ENCODE assay signal across 9 cellular contexts in genomic region chr17:43372273-43372911, GRCh38. TPM values are rescaled to one million over a fixed set of nuclear protein-coding genes. Genes with fewer than 3 reads are reported as not detected.
A peak's percentile ranks its signal among the peaks of the same experiment; 100 is the strongest.
DNase-seq lines count a peak whose midpoint lies in the region; ATAC-seq and TF ChIP-seq lines count a peak whose summit lies in the region.
"Had no signal": no experiment of that assay in that cellular context is flagged by ENCODE, and none has a peak within 500 bp of the region (broad histone marks: within the 10 kb centered on the region; RNA-seq: fewer than 3 reads in every experiment).

No MANE protein-coding gene starts in this region.

- peak overlapping the region in 1 of 10 donors; percentile 18 for H3K4me3 Mint-ChIP-seq in naive thymus-derived CD4-positive, alpha-beta T cell

- H3K9me3 ChIP-seq in gastrocnemius medialis = no peaks in the 10 kb centered on the region
- H3K9me3 ChIP-seq in naive thymus-derived CD4-positive, alpha-beta T cell (ENCODE audit: control insufficient read depth in 2 of 3, low read length in 3 of 3) = no peaks in the 10 kb centered on the region

- H3K36me3 Mint-ChIP-seq in naive thymus-derived CD4-positive, alpha-beta T cell = peaks cover 0 to 7% (median 0%) of the 10 kb centered on the region in 5 donors

- no peaks in the 10 kb centered on the region for H3K36me3 ChIP-seq in gastrocnemius medialis
- H3K36me3 ChIP-seq in naive thymus-derived CD4-positive, alpha-beta T cell (ENCODE audit: control insufficient read depth in 2 of 3, insufficient read depth in 3 of 3, low read length in 3 of 3) = peaks cover 0 to 3% (median 0%) of the 10 kb centered on the region in 3 experiments
- no peaks in the 10 kb centered on the region for H3K36me3 ChIP-seq in H7 (replicated peaks; ENCODE audit: control insufficient read depth, insufficient read depth, low read length)

- H3K4me1 Mint-ChIP-seq in naive thymus-derived CD4-positive, alpha-beta T cell = peaks cover 22 to 40% (median 32%) of the 10 kb centered on the region in 7 donors

- no peak for TF ChIP-seq POLR2A in gastrocnemius medialis (IDR thresholded peaks at IDR 0.05)

- H3K27ac Mint-ChIP-seq in naive thymus-derived CD4-positive, alpha-beta T cell = peak overlapping the region in 4 of 9 donors; percentile 34 to 82 (median 72)

- peaks cover 10 to 20% of the 10 kb centered on the region in 2 donors for H3K4me1 ChIP-seq in gastrocnemius medialis
- H3K4me1 ChIP-seq in naive thymus-derived CD4-positive, alpha-beta T cell (ENCODE audit: control insufficient read depth in 2 of 2, insufficient read depth in 2 of 2, low read length in 2 of 2) = peaks cover 8 to 12% of the 10 kb centered on the region in 2 donors

- POLR2A ChIA-PET in naive thymus-derived CD4-positive, alpha-beta T cell (lab: Charles Lee) = interaction anchor here (1.2 to 16.6 kb wide), 3 partner anchors 10 to 19 kb away, joined by 3 to 795 read pairs (median 23); partner anchors contain the start of gene ARL4D

- H3K27me3 ChIP-seq in gastrocnemius medialis (no peaks in the 10 kb centered on the region), H7 (ENCODE audit: control insufficient read depth, insufficient read depth, low read length) (no peaks in the 10 kb centered on the region)
- H3K27me3 ChIP-seq in naive thymus-derived CD4-positive, alpha-beta T cell (ENCODE audit: control insufficient read depth in 2 of 2, insufficient read depth in 2 of 2, low read length in 2 of 2) = no peaks in the 10 kb centered on the region

- no peak for TF ChIP-seq CTCF in gastrocnemius medialis (IDR thresholded peaks at IDR 0.05 in 4 of 5, conservative IDR thresholded peaks at IDR 0.05 in 1 of 5)

- H3K4me3 ChIP-seq in Jurkat, Clone E6-1 (ENCODE audit: low read length) = no peak overlapping the region
- H3K4me3 ChIP-seq in gastrocnemius medialis = no peak overlapping the region
- no peak overlapping the region for H3K4me3 ChIP-seq in naive thymus-derived CD4-positive, alpha-beta T cell (ENCODE audit: low read length)
- H3K4me3 ChIP-seq in H7 (ENCODE audit: insufficient read depth, low read depth, low read length) = no peak overlapping the region

- peak overlapping the region in 3 of 4 donors; percentile 6 to 48 (median 17) for H3K27ac ChIP-seq in gastrocnemius medialis
- H3K27ac ChIP-seq in naive thymus-derived CD4-positive, alpha-beta T cell (ENCODE audit: low read depth, low read length) = no peak overlapping the region

- ATAC-seq in GM18502 (IDR thresholded peaks at IDR 0.05; ENCODE audit: poor library complexity, unreplicated experiment) (peak; percentile 39), gastrocnemius medialis (no peak), HG02970 (IDR thresholded peaks at IDR 0.05; ENCODE audit: low FRiP score, unreplicated experiment) (no peak), GM19035 (IDR thresholded peaks at IDR 0.05; ENCODE audit: unreplicated experiment) (no peak)
- no peak for ATAC-seq in naive thymus-derived CD4-positive, alpha-beta T cell
- ATAC-seq: Panc1 had no signal

- peaks cover 0 to 5% (median 0%) of the 10 kb centered on the region in 11 donors for H3K9me3 Mint-ChIP-seq in naive thymus-derived CD4-positive, alpha-beta T cell

- in situ Hi-C loops in gastrocnemius medialis (cut with MboI; ENCODE audit: low sequenced_read_pairs in 4 of 4) = no loop called here

- DNase-seq in Jurkat, Clone E6-1 (ENCODE audit: low read depth, low spot score) = peak; percentile 44
- peak; percentile 88 for DNase-seq in amniotic epithelial cell (ENCODE audit: low read depth)
- DNase-seq in gastrocnemius medialis = no peak
- DNase-seq in naive thymus-derived CD4-positive, alpha-beta T cell = no peak
- no peak for DNase-seq in H7

- no peaks in the 10 kb centered on the region for H3K27me3 Mint-ChIP-seq in naive thymus-derived CD4-positive, alpha-beta T cell

- intact Hi-C loops in gastrocnemius medialis (cut with DNase I; ENCODE audit: low total_unique reads) = no loop called here
- intact Hi-C loops in naive thymus-derived CD4-positive, alpha-beta T cell (cut with micrococcal nuclease) = no loop called here

- CTCF ChIA-PET in naive thymus-derived CD4-positive, alpha-beta T cell (lab: Charles Lee) = no interaction called here

RNA-seq across cellular contexts. Expression of gene ARL4D, which starts 26.4 kb away (rescaled TPM):
- polyA plus RNA-seq in Jurkat, Clone E6-1 (2012; ENCODE audit: insufficient read depth, insufficient read length) = 2.3 TPM
- 1 to 10 TPM in 3 of 4 donors, under 1 TPM in 1; 0.17 to 2.0 (median 1.3) TPM for total RNA-seq in gastrocnemius medialis
- 1 to 10 TPM; 1.7 to 4.8 (median 2.2) TPM for total RNA-seq in naive thymus-derived CD4-positive, alpha-beta T cell
- polyA plus RNA-seq in naive thymus-derived CD4-positive, alpha-beta T cell = 1 to 10 TPM; 1.3 to 1.4 TPM
- total RNA-seq in H7 (2014; rRNA removed; shearing (Covaris generic)) = 20.3 and 43.0 TPM in 2 replicates

Comparison
In these comparisons a context has a peak if more than half of its experiments do, and no peak if none do; other contexts are left out.
1. DNase-seq: peak in Jurkat, Clone E6-1 (single experiment) and amniotic epithelial cell (single experiment); none in gastrocnemius medialis (0 of 2), naive thymus-derived CD4-positive, alpha-beta T cell (0 of 9) and H7 (single experiment).